ENCODE assay signal across 8 cellular contexts in the genomic region with DNA sequence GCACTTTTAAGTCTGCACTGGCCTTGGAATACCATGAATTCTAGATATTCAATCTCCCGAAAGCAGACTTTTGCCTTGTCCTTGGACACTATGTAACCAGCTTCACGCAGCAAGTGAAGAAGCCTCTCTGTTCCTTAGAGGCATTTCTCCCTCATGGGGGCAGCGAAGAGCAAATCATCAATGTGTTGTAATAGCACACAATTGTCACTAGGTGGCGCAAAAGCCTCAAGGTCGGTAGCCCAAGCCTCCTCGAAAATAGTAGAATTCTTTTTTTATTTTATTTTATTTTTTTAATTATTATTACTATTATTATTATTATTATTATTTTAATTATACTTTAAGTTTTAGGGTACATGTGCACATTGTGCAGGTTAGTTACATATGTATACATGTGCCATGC.
A peak's percentile ranks its signal among the peaks of the same experiment; 100 is the strongest.
DNase-seq lines count a peak whose midpoint lies in the region; ATAC-seq, FAIRE-seq and TF ChIP-seq lines count a peak whose summit lies in the region.
"Not testable (repeated sequence)": the region's sequence is repeated elsewhere in the genome, so short reads cannot be mapped to it uniquely, and the experiment has no call there.

No MANE protein-coding gene starts in this region.

- TF ChIP-seq CTCF in OCI-LY3 (IDR thresholded peaks at IDR 0.05; ENCODE audit: low read depth, low read length) = peak; percentile 72

- in situ Hi-C loops in KBM-7 (cut with MboI; ENCODE audit: low pct_unique_long_range_greater_than_20kb, low sequenced_read_pairs) = not testable (repeated sequence)

- H3K9me3 ChIP-seq in OCI-LY3 (ENCODE audit: insufficient read depth, low read length) = not testable (repeated sequence)

- not testable (repeated sequence) for H2AFZ ChIP-seq in OCI-LY3 (ENCODE audit: low read depth, low read length)

- H3K27ac ChIP-seq in OCI-LY3 (ENCODE audit: low read length) = not testable (repeated sequence)

- not testable (repeated sequence) for H4K20me1 ChIP-seq in OCI-LY3 (ENCODE audit: insufficient read depth, low read length)

- H3K36me3 ChIP-seq in OCI-LY3 (replicated peaks; ENCODE audit: low read depth, low read length) = not testable (repeated sequence)

- not testable (repeated sequence) for H3K4me2 ChIP-seq in OCI-LY3 (ENCODE audit: low read length)

- not testable (repeated sequence) for H3K27me3 ChIP-seq in OCI-LY3 (ENCODE audit: low read depth, low read length)

- peak; percentile 5 for DNase-seq in DMS 273 treated with DMSO at 0.1 percent for 48 hours (lab: John Stamatoyannopoulos, UW)
- peak; percentile 75 for DNase-seq in KBM-7
- peak; percentile 7 for DNase-seq in activated CD8-positive, alpha-beta memory T cell treated with anti-CD3 and anti-CD28 coated beads, Interleukin-2, amount 50 U/mL, for 24 hours (ENCODE audit: extremely low read depth)
- peak; percentile 61 to 78 for DNase-seq in lung microvascular endothelial cell (ENCODE audit: low read depth in 2 of 2)
- peak; percentile 2 for DNase-seq in stimulated activated naive CD4-positive, alpha-beta T cell treated with Interleukin-2 at 50 U/mL for 16 hours (lab: John Stamatoyannopoulos, UW)

- H3K79me2 ChIP-seq in OCI-LY3 (ENCODE audit: low read length) = not testable (repeated sequence)

- not testable (repeated sequence) for H3K4me3 ChIP-seq in OCI-LY3 (ENCODE audit: low read length)

- H3K9ac ChIP-seq in OCI-LY3 (ENCODE audit: low read length) = not testable (repeated sequence)

- FAIRE-seq in endometrium (lab: Jason Lieb, UNC) = peak; percentile 99

- ATAC-seq in GM21526 (IDR thresholded peaks at IDR 0.05; ENCODE audit: low FRiP score, unreplicated experiment) = peak; percentile 56

- not testable (repeated sequence) for H3K4me1 ChIP-seq in OCI-LY3 (ENCODE audit: low read length)

Comparison
In these comparisons a context has a peak if more than half of its experiments do, and no peak if none do; other contexts are left out.
1. DNase-seq: peak in every context shown above with its lines; median percentile 75 in KBM-7; 70 in lung microvascular endothelial cell; 7 in activated CD8-positive, alpha-beta memory T cell treated with anti-CD3 and anti-CD28 coated beads, Interleukin-2, amount 50 U/mL, for 24 hours; 5 in DMS 273 treated with DMSO at 0.1 percent for 48 hours; 2 in stimulated activated naive CD4-positive, alpha-beta T cell treated with Interleukin-2 at 50 U/mL for 16 hours.